In the genomic region with DNA sequence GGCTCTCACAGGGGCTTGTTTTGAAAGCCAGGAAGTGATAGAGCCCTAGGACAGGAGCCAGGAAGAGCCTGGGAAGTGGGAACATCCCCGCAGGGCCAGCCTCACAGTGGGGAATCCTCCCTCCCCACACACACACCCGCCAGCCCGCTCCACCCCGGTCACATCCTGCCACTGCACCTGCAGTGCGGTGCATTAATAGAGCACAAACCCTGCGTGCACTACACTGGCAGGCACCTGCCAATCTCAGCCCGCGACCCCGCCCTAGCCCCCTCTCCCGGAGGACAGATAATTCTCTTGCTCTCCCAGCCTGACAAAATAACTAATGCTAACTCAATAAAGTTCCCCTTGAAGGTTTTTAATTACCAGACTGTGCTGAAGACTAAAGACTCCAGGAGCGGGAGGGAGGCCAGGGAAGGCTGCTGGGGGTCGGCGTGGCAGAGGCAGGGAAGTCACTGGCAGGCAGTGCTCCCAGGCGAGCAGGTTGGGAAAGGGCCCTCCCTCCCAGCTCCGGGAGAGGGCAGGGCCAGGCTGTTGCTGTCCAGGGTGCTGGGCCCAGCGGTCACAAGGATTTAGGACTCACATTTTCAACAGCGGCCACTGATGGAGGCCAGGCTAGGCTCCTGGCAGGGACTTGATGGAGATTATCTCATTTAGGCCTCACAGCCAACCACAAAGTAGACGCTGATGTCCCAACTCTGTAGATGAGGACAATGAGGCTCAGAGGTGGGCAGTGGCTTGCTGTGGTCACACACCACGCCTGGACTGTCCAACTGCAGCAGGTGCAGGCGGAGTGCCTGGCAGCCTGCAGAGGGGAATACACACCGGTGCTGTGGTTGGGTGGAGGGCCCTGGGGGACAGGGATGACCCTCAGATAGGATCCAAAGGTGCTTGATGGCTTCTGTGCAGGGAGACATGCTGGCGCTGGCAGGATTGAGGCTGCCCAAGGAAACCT, we compare ENCODE assay signal across 8 cellular contexts. TPM values are rescaled to one million over a fixed set of nuclear protein-coding genes. Genes with fewer than 3 reads are reported as not detected.
A peak's percentile ranks its signal among the peaks of the same experiment; 100 is the strongest.
DNase-seq lines count a peak whose midpoint lies in the region; ATAC-seq and TF ChIP-seq lines count a peak whose summit lies in the region.

No MANE protein-coding gene starts in this region.

- TF ChIP-seq CTCF in LNCaP clone FGC (IDR thresholded peaks at IDR 0.05; ENCODE audit: control insufficient read depth, extremely low read depth, insufficient read depth) = no peak

- H3K27ac Mint-ChIP-seq in activated naive CD4-positive, alpha-beta T cell treated with anti-CD3 and anti-CD28 coated beads, Interleukin-2, amount 10 ng/mL, durations not matched to agents 7 days and 5 days = no peak overlapping the region

- H3K36me3 Mint-ChIP-seq in activated naive CD4-positive, alpha-beta T cell treated with anti-CD3 and anti-CD28 coated beads, Interleukin-2, amount 10 ng/mL, durations not matched to agents 7 days and 5 days = no peaks in the 10 kb centered on the region

- intact Hi-C loops in left colon (cut with DNase I, micrococcal nuclease) = no loop called here

- DNase-seq in DMS153 (lab: John Stamatoyannopoulos, UW) (peak; percentile 62), LNCaP clone FGC (ENCODE audit: low read depth) (peak; percentile 23), left colon (peak in 1 of 2 donors; percentile 77), medulla oblongata (ENCODE audit: extremely low spot score) (no peak)
- peak; percentile 68 for DNase-seq in activated naive CD4-positive, alpha-beta T cell treated with anti-CD3 and anti-CD28 coated beads, Interleukin-2, amount 10 ng/mL, durations not matched to agents 7 days and 5 days
- no peak for DNase-seq in activated CD8-positive, alpha-beta memory T cell treated with anti-CD3 and anti-CD28 coated beads, Interleukin-2, amount 50 U/mL, for 4 hours

- CTCF ChIA-PET in activated naive CD4-positive, alpha-beta T cell treated with anti-CD3 and anti-CD28 coated beads, Interleukin-2, amount 10 ng/mL, durations not matched to agents 7 days and 5 days (lab: Charles Lee) = no interaction called here

- peaks cover 55% of the 10 kb centered on the region for H3K4me1 Mint-ChIP-seq in activated naive CD4-positive, alpha-beta T cell treated with anti-CD3 and anti-CD28 coated beads, Interleukin-2, amount 10 ng/mL, durations not matched to agents 7 days and 5 days

- no peak overlapping the region for H3K4me3 ChIP-seq in LNCaP clone FGC (ENCODE audit: low read depth, low read length)

- peak; percentile 71 for ATAC-seq in left colon
- ATAC-seq in GM19463 (IDR thresholded peaks at IDR 0.05; ENCODE audit: unreplicated experiment) = no peak
- ATAC-seq in HG02973 (IDR thresholded peaks at IDR 0.05; ENCODE audit: unreplicated experiment) = no peak

- no peak overlapping the region for H3K4me3 Mint-ChIP-seq in activated naive CD4-positive, alpha-beta T cell treated with anti-CD3 and anti-CD28 coated beads, Interleukin-2, amount 10 ng/mL, durations not matched to agents 7 days and 5 days

- no peaks in the 10 kb centered on the region for H3K9me3 Mint-ChIP-seq in activated naive CD4-positive, alpha-beta T cell treated with anti-CD3 and anti-CD28 coated beads, Interleukin-2, amount 10 ng/mL, durations not matched to agents 7 days and 5 days

- peaks cover 5% of the 10 kb centered on the region for H3K27me3 Mint-ChIP-seq in activated naive CD4-positive, alpha-beta T cell treated with anti-CD3 and anti-CD28 coated beads, Interleukin-2, amount 10 ng/mL, durations not matched to agents 7 days and 5 days

RNA-seq across cellular contexts. Expression of a gene that starts 23.9 kb away (rescaled TPM):
- total RNA-seq in left colon = 10 to 100 TPM; 49.4 to 54.9 TPM

Comparison
In these comparisons a context has a peak if more than half of its experiments do, and no peak if none do; other contexts are left out.
1. DNase-seq: peak in DMS153 (single experiment), LNCaP clone FGC (single experiment) and activated naive CD4-positive, alpha-beta T cell treated with anti-CD3 and anti-CD28 coated beads, Interleukin-2, amount 10 ng/mL, durations not matched to agents 7 days and 5 days (single experiment); none in activated CD8-positive, alpha-beta memory T cell treated with anti-CD3 and anti-CD28 coated beads, Interleukin-2, amount 50 U/mL, for 4 hours (single experiment) and medulla oblongata (single experiment).